Comparison of ENCODE assay signal across 11 cellular contexts in the genomic region with DNA sequence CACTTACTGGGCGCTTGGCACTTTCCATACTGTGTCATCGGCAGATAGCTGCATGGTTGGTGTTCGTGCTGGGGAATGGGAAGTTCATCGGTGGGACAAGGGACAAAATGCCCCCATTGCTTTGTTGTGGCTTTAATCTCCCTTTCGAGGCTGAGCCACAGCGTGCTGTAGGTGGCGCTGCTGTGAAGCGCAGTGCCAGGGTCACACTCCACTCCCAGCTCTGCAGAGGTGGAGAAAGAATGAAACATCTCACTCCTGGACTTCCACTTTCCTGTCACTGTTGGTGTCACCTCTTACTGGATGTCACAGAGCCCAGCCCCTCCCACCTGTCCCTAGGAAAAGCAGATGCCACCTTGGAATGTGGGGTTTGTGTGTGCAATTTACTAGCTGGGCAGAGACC. TPM values are rescaled to one million over a fixed set of nuclear protein-coding genes. Genes with fewer than 3 reads are reported as not detected.
A peak's percentile ranks its signal among the peaks of the same experiment; 100 is the strongest.
DNase-seq lines count a peak whose midpoint lies in the region; ATAC-seq and TF ChIP-seq lines count a peak whose summit lies in the region.
"Had no signal": no experiment of that assay in that cellular context is flagged by ENCODE, and none has a peak within 500 bp of the region (broad histone marks: within the 10 kb centered on the region; RNA-seq: fewer than 3 reads in every experiment).

No MANE protein-coding gene starts in this region.

- no peak overlapping the region for H3K9ac ChIP-seq in OCI-LY3 (ENCODE audit: low read length)

- H3K9me3 ChIP-seq in OCI-LY3 (ENCODE audit: insufficient read depth, low read length), result no peaks in the 10 kb centered on the region

- DNase-seq in erythroblast (lab: John Stamatoyannopoulos, UW) (peak; percentile 49 to 55), occipital lobe (lab: John Stamatoyannopoulos, UW) (no peak), cerebellar cortex (ENCODE audit: low spot score) (no peak), type B pancreatic cell (ENCODE audit: extremely low spot score, unreplicated experiment) (no peak)
- DNase-seq: amygdala; stimulated activated naive CD4-positive, alpha-beta T cell treated with Interleukin-2 at 50 U/mL for 16 hours had no signal

- peaks cover 42% of the 10 kb centered on the region for H3K36me3 Mint-ChIP-seq in type B pancreatic cell

- TF ChIP-seq POLR2A in erythroblast (IDR thresholded peaks at IDR 0.05; ENCODE audit: low read length), result no peak

- H3K27me3 Mint-ChIP-seq in type B pancreatic cell, result no peaks in the 10 kb centered on the region

- H3K4me2 ChIP-seq in OCI-LY3 (ENCODE audit: low read length), result no peak overlapping the region

- H3K9me3 Mint-ChIP-seq in type B pancreatic cell, result peaks cover 4% of the 10 kb centered on the region

- no peaks in the 10 kb centered on the region for H3K27me3 ChIP-seq in OCI-LY3 (ENCODE audit: low read depth, low read length)

- no peaks in the 10 kb centered on the region for H3K4me1 Mint-ChIP-seq in type B pancreatic cell (ENCODE audit: unreplicated experiment)

- H3K27ac ChIP-seq in 22Rv1 (no peak overlapping the region), OCI-LY3 (ENCODE audit: low read length) (no peak overlapping the region)
- H3K27ac ChIP-seq: SK-N-MC had no signal

- peak; percentile 47; the same call in 1 of the 2 replicates for TF ChIP-seq CTCF in 22Rv1 (IDR thresholded peaks at IDR 0.05)
- peak; percentile 50 for TF ChIP-seq CTCF in GM12873 (IDR thresholded peaks at IDR 0.05; ENCODE audit: insufficient read depth, low read depth, low read length, missing control alignments)
- peak; percentile 19 for TF ChIP-seq CTCF in OCI-LY3 (IDR thresholded peaks at IDR 0.05; ENCODE audit: low read depth, low read length)
- TF ChIP-seq CTCF in type B pancreatic cell (conservative IDR thresholded peaks at IDR 0.05), result no peak

- no peak overlapping the region for H3K4me3 Mint-ChIP-seq in type B pancreatic cell

- H3K4me1 ChIP-seq in OCI-LY3 (ENCODE audit: low read length), result no peaks in the 10 kb centered on the region

- no peak overlapping the region for H2AFZ ChIP-seq in OCI-LY3 (ENCODE audit: low read depth, low read length)

- no peak overlapping the region for H3K4me3 ChIP-seq in OCI-LY3 (ENCODE audit: low read length)
- H3K4me3 ChIP-seq: SK-N-MC had no signal

- peaks cover 33% of the 10 kb centered on the region for H3K79me2 ChIP-seq in OCI-LY3 (ENCODE audit: low read length)

- H3K36me3 ChIP-seq in OCI-LY3 (replicated peaks; ENCODE audit: low read depth, low read length), result peaks cover 49% of the 10 kb centered on the region

- H4K20me1 ChIP-seq in OCI-LY3 (ENCODE audit: insufficient read depth, low read length), result peaks cover 21% of the 10 kb centered on the region

- no peak for ATAC-seq in HG02759 (IDR thresholded peaks at IDR 0.05; ENCODE audit: unreplicated experiment)

- no peak overlapping the region for H3K27ac Mint-ChIP-seq in type B pancreatic cell

RNA-seq across cellular contexts. Expression of a gene that starts 8.7 kb away (rescaled TPM):
- total RNA-seq in occipital lobe (2.0 TPM), type B pancreatic cell (ENCODE audit: low replicate concordance) (65.3 and 143 TPM in 2 replicates)

RNA-seq across cellular contexts. Expression of a gene that starts 46.3 kb away (rescaled TPM):
- total RNA-seq in occipital lobe, result 2.7 TPM
- total RNA-seq in type B pancreatic cell (ENCODE audit: low replicate concordance), result 43.2 and 63.1 TPM in 2 replicates

Comparison
In these comparisons a context has a peak if more than half of its experiments do, and no peak if none do; other contexts are left out.
1. DNase-seq: peak in erythroblast (2 of 2); none in occipital lobe (single experiment), cerebellar cortex (single experiment) and type B pancreatic cell (single experiment).
2. RNA of a gene that starts 8.7 kb away (total RNA-seq): 65.3 to 143 TPM in type B pancreatic cell; 2.0 TPM in occipital lobe (single experiment); every median in the first group is over 10 times any median in the second.
3. RNA of a gene that starts 46.3 kb away (total RNA-seq): 43.2 to 63.1 TPM in type B pancreatic cell; 2.7 TPM in occipital lobe (single experiment); every median in the first group is over 10 times any median in the second.